In the genomic region with DNA sequence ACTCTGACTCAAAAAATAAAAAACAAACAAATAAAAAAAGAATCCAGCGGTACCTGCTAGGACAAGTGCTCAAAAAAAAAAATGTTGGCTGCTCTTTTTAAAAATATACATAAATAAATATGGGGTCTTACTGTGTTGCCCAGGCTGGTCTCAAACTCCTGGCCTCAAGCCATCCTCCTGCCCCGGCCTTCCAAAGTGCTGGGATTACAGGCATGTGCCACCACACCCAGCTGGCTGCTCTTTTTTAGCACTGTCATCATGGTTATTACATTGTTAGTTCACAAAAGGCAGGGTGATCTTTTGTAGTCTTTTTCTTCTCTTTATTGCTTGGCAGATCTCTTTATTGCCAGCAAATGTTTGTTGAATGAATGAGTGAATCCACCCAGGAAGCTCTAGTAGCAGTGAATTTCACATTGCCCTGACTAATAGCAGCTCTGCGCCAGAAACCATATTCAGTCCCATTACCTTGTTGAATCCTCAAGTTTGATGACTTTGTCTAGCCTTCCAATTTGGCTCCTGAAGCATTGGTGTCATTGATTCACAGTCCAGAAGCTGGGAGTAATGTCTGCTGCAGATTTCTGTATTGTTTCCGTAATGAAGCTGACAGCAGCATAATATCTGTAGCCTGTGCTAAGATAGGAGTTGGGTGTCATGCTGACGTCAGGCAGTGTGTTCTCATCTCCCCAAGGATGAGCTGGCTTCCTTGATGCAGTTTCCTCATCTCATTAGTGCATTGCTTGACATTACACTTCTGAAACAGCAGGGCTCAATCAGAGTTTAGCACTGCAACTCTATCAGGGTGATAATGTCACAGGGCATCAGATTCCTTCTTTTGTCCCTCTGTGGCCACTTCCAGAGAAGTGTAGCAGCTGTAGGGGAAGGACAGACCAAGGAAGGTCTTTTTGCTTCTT, we compare ENCODE assay signal across 2 cellular contexts.
TF ChIP-seq lines count a peak whose summit lies in the region.

No MANE protein-coding gene starts in this region.

TF ChIP-seq in IMR-90, 13 proteins besides CTCF, POLR2A, EP300 and RAD21:
- TF ChIP-seq MAFK (IDR thresholded peaks at IDR 0.05; ENCODE audit: low read depth, low read length) (peak; percentile 50), NFE2L2 (IDR thresholded peaks at IDR 0.05; ENCODE audit: low read depth, low read length) (no peak), BHLHE40 (IDR thresholded peaks at IDR 0.05; ENCODE audit: low read depth, low read length) (no peak), MXI1 (IDR thresholded peaks at IDR 0.05; ENCODE audit: borderline replicate concordance, low read depth, low read length) (no peak), CEBPB (IDR thresholded peaks at IDR 0.05; ENCODE audit: low read depth, low read length) (peak; percentile 25; the same call in 1 of the 2 replicates), MAZ (IDR thresholded peaks at IDR 0.05; ENCODE audit: borderline replicate concordance, low read depth, low read length) (no peak)
TF ChIP-seq in IMR-90: peak in this region for 2.

TF ChIP-seq in HepG2, 621 proteins besides CTCF, POLR2A, EP300 and RAD21:
- TF ChIP-seq AGO1 (IDR thresholded peaks at IDR 0.05; ENCODE audit: low read depth, low read length, poor library complexity, severe bottlenecking) (no peak), CREB1 (IDR thresholded peaks at IDR 0.05) (peak; percentile 78), CREB1 (CRISPR knock-in tag; IDR thresholded peaks at IDR 0.05) (no peak)
